1 cellular context compared by ENCODE assay signal in genomic region chr3:160754855-160755747, GRCh38.
A peak's percentile ranks its signal among the peaks of the same experiment; 100 is the strongest.
TF ChIP-seq lines count a peak whose summit lies in the region.

No MANE protein-coding gene starts in this region.

TF ChIP-seq in K562, 482 proteins besides CTCF, POLR2A, EP300 and RAD21 (continued from another document and continues in another):
- TF ChIP-seq, protein P1, sequence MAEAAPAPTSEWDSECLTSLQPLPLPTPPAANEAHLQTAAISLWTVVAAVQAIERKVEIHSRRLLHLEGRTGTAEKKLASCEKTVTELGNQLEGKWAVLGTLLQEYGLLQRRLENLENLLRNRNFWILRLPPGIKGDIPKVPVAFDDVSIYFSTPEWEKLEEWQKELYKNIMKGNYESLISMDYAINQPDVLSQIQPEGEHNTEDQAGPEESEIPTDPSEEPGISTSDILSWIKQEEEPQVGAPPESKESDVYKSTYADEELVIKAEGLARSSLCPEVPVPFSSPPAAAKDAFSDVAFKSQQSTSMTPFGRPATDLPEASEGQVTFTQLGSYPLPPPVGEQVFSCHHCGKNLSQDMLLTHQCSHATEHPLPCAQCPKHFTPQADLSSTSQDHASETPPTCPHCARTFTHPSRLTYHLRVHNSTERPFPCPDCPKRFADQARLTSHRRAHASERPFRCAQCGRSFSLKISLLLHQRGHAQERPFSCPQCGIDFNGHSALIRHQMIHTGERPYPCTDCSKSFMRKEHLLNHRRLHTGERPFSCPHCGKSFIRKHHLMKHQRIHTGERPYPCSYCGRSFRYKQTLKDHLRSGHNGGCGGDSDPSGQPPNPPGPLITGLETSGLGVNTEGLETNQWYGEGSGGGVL (CRISPR knock-in tag; IDR thresholded peaks at IDR 0.05), result no peak
- TF ChIP-seq TGIF2 (CRISPR knock-in tag; IDR thresholded peaks at IDR 0.05) (no peak), ZNF324 (CRISPR knock-in tag; IDR thresholded peaks at IDR 0.05) (no peak), CTBP1 (IDR thresholded peaks at IDR 0.05; ENCODE audit: borderline replicate concordance) (peak; percentile 79), JUNB (CRISPR knock-in tag; conservative IDR thresholded peaks at IDR 0.05) (no peak), ZNF445 (CRISPR knock-in tag; IDR thresholded peaks at IDR 0.05; ENCODE audit: low read depth) (no peak), POU5F1 (IDR thresholded peaks at IDR 0.05; ENCODE audit: borderline replicate concordance, low read depth, low read length, partially characterized antibody) (no peak), ZSCAN32 (CRISPR knock-in tag; IDR thresholded peaks at IDR 0.05) (no peak), CCAR2 (IDR thresholded peaks at IDR 0.05; ENCODE audit: low read depth, low read length) (no peak), HDAC1 (IDR thresholded peaks at IDR 0.05) (no peak), GTF3C2 (IDR thresholded peaks at IDR 0.05; ENCODE audit: borderline replicate concordance, extremely low read depth, insufficient read length) (no peak), NCOA1 (IDR thresholded peaks at IDR 0.05; ENCODE audit: low read depth) (no peak), ZNF311 (CRISPR knock-in tag; IDR thresholded peaks at IDR 0.05) (no peak), FOXA3 (CRISPR knock-in tag; conservative IDR thresholded peaks at IDR 0.05 in 1 of 2, IDR thresholded peaks at IDR 0.05 in 1 of 2) (no peak), ZNF253 (CRISPR knock-in tag; conservative IDR thresholded peaks at IDR 0.05) (no peak), ZNF12 (CRISPR knock-in tag; IDR thresholded peaks at IDR 0.05) (no peak), MTA1 (IDR thresholded peaks at IDR 0.05; ENCODE audit: borderline replicate concordance) (no peak), BMI1 (IDR thresholded peaks at IDR 0.05; ENCODE audit: low read length) (no peak), HDAC2 (IDR thresholded peaks at IDR 0.05) (no peak), REST (CRISPR knock-in tag; IDR thresholded peaks at IDR 0.05; ENCODE audit: low read depth) (no peak), MAFG (tag; conservative IDR thresholded peaks at IDR 0.05) (no peak), TCF3 (CRISPR knock-in tag; IDR thresholded peaks at IDR 0.05) (no peak), NONO (IDR thresholded peaks at IDR 0.05; ENCODE audit: low read depth in 2 of 2, low read length in 1 of 2) (peak in 1 of 2 experiments; percentile 98; a peak in 2 of 4 replicates), EWSR1 (IDR thresholded peaks at IDR 0.05; ENCODE audit: borderline replicate concordance, low read depth, partially characterized antibody) (no peak), SOX6 (IDR thresholded peaks at IDR 0.05) (peak; percentile 26; the same call in 1 of the 2 replicates), POLR2H (tag; IDR thresholded peaks at IDR 0.05; ENCODE audit: low read depth) (no peak), ZNF239 (CRISPR knock-in tag; IDR thresholded peaks at IDR 0.05) (no peak), HDGF (IDR thresholded peaks at IDR 0.05) (no peak), SIN3B (IDR thresholded peaks at IDR 0.05; ENCODE audit: low read depth) (no peak), CBX8 (IDR thresholded peaks at IDR 0.05; ENCODE audit: borderline replicate concordance, extremely low read depth, low read depth, low read length, poor library complexity, severe bottlenecking) (no peak), TAL1 (IDR thresholded peaks at IDR 0.05) (no peak), KDM1A (IDR thresholded peaks at IDR 0.05) (no peak), ZNF766 (CRISPR knock-in tag; conservative IDR thresholded peaks at IDR 0.05) (no peak), CBX5 (IDR thresholded peaks at IDR 0.05; ENCODE audit: borderline replicate concordance, low read depth) (no peak), POLR3A (IDR thresholded peaks at IDR 0.05; ENCODE audit: borderline replicate concordance, extremely low read depth, insufficient read depth, insufficient read length) (no peak), ZNF274 (IDR thresholded peaks at IDR 0.05; ENCODE audit: borderline replicate concordance, low read depth, low read length) (no peak), PCBP1 (IDR thresholded peaks at IDR 0.05; ENCODE audit: low read depth, low read length, poor library complexity, severe bottlenecking) (no peak)
- TF ChIP-seq, protein P2, sequence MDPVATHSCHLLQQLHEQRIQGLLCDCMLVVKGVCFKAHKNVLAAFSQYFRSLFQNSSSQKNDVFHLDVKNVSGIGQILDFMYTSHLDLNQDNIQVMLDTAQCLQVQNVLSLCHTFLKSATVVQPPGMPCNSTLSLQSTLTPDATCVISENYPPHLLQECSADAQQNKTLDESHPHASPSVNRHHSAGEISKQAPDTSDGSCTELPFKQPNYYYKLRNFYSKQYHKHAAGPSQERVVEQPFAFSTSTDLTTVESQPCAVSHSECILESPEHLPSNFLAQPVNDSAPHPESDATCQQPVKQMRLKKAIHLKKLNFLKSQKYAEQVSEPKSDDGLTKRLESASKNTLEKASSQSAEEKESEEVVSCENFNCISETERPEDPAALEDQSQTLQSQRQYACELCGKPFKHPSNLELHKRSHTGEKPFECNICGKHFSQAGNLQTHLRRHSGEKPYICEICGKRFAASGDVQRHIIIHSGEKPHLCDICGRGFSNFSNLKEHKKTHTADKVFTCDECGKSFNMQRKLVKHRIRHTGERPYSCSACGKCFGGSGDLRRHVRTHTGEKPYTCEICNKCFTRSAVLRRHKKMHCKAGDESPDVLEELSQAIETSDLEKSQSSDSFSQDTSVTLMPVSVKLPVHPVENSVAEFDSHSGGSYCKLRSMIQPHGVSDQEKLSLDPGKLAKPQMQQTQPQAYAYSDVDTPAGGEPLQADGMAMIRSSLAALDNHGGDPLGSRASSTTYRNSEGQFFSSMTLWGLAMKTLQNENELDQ (CRISPR knock-in tag; IDR thresholded peaks at IDR 0.05; ENCODE audit: borderline replicate concordance), result no peak
- TF ChIP-seq, protein P3, sequence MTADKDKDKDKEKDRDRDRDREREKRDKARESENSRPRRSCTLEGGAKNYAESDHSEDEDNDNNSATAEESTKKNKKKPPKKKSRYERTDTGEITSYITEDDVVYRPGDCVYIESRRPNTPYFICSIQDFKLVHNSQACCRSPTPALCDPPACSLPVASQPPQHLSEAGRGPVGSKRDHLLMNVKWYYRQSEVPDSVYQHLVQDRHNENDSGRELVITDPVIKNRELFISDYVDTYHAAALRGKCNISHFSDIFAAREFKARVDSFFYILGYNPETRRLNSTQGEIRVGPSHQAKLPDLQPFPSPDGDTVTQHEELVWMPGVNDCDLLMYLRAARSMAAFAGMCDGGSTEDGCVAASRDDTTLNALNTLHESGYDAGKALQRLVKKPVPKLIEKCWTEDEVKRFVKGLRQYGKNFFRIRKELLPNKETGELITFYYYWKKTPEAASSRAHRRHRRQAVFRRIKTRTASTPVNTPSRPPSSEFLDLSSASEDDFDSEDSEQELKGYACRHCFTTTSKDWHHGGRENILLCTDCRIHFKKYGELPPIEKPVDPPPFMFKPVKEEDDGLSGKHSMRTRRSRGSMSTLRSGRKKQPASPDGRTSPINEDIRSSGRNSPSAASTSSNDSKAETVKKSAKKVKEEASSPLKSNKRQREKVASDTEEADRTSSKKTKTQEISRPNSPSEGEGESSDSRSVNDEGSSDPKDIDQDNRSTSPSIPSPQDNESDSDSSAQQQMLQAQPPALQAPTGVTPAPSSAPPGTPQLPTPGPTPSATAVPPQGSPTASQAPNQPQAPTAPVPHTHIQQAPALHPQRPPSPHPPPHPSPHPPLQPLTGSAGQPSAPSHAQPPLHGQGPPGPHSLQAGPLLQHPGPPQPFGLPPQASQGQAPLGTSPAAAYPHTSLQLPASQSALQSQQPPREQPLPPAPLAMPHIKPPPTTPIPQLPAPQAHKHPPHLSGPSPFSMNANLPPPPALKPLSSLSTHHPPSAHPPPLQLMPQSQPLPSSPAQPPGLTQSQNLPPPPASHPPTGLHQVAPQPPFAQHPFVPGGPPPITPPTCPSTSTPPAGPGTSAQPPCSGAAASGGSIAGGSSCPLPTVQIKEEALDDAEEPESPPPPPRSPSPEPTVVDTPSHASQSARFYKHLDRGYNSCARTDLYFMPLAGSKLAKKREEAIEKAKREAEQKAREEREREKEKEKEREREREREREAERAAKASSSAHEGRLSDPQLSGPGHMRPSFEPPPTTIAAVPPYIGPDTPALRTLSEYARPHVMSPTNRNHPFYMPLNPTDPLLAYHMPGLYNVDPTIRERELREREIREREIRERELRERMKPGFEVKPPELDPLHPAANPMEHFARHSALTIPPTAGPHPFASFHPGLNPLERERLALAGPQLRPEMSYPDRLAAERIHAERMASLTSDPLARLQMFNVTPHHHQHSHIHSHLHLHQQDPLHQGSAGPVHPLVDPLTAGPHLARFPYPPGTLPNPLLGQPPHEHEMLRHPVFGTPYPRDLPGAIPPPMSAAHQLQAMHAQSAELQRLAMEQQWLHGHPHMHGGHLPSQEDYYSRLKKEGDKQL (CRISPR knock-in tag; IDR thresholded peaks at IDR 0.05; ENCODE audit: borderline replicate concordance), result no peak
- TF ChIP-seq, protein P4, sequence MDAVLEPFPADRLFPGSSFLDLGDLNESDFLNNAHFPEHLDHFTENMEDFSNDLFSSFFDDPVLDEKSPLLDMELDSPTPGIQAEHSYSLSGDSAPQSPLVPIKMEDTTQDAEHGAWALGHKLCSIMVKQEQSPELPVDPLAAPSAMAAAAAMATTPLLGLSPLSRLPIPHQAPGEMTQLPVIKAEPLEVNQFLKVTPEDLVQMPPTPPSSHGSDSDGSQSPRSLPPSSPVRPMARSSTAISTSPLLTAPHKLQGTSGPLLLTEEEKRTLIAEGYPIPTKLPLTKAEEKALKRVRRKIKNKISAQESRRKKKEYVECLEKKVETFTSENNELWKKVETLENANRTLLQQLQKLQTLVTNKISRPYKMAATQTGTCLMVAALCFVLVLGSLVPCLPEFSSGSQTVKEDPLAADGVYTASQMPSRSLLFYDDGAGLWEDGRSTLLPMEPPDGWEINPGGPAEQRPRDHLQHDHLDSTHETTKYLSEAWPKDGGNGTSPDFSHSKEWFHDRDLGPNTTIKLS (IDR thresholded peaks at IDR 0.05; ENCODE audit: borderline replicate concordance, low read depth), result no peak
- TF ChIP-seq, protein P5, sequence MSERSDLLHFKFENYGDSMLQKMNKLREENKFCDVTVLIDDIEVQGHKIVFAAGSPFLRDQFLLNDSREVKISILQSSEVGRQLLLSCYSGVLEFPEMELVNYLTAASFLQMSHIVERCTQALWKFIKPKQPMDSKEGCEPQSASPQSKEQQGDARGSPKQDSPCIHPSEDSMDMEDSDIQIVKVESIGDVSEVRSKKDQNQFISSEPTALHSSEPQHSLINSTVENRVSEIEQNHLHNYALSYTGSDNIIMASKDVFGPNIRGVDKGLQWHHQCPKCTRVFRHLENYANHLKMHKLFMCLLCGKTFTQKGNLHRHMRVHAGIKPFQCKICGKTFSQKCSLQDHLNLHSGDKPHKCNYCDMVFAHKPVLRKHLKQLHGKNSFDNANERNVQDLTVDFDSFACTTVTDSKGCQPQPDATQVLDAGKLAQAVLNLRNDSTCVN (CRISPR knock-in tag; IDR thresholded peaks at IDR 0.05), result no peak
- TF ChIP-seq, protein P6, sequence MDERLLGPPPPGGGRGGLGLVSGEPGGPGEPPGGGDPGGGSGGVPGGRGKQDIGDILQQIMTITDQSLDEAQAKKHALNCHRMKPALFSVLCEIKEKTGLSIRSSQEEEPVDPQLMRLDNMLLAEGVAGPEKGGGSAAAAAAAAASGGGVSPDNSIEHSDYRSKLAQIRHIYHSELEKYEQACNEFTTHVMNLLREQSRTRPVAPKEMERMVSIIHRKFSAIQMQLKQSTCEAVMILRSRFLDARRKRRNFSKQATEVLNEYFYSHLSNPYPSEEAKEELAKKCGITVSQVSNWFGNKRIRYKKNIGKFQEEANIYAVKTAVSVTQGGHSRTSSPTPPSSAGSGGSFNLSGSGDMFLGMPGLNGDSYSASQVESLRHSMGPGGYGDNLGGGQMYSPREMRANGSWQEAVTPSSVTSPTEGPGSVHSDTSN (CRISPR knock-in tag; IDR thresholded peaks at IDR 0.05; ENCODE audit: low read depth), result no peak
- TF ChIP-seq, protein P6 (tag; conservative IDR thresholded peaks at IDR 0.05; ENCODE audit: low read depth), result no peak
